1 cellular context compared by ENCODE assay signal in the genomic region with DNA sequence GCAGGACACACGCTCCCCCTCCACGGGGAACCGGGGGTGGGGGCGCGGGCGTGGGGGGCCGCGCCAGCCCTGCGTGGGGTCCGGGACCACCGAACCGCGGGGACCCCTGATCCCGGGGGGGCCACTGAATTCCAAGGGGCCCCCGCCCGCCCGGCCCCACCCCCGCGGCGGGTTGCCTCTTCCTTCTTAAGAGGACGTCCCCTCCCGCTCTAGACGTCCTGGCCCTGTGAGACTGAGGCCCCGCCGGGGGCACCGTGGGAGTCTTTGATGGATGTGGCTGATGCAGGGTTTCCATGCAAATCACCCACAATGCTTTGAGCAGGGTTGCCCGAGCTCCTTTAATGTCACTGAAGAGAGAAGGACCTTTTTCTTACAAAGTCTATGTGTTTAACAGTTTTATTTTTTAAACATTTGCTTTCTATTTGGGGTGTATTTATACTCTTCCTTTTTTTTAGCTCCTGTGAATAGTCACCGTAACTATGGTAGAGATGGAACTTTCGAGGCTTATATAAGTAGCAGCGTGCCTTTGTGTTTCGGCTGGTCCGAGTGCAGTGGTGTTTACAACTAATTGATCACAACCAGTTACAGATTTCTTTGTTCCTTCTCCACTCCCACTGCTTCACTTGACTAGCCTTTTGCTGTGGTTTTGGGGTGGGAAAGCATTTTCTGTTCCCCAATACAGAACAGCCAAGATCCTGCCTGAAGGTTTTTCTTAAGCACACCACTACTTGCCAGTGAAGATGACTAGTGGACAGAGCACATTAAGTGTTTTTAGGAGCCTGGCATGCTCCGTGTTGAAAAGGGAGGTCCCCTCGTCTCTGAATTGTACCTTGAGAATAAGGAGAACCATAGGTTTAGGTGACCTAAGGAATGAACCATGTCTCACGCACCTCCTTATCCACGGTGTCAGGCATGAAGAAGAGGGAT.
A peak's percentile ranks its signal among the peaks of the same experiment; 100 is the strongest.
TF ChIP-seq lines count a peak whose summit lies in the region.

No MANE protein-coding gene starts in this region.

TF ChIP-seq in GM12878, 131 proteins besides CTCF, POLR2A, EP300 and RAD21 (continued from another document):
- TF ChIP-seq, protein P1, sequence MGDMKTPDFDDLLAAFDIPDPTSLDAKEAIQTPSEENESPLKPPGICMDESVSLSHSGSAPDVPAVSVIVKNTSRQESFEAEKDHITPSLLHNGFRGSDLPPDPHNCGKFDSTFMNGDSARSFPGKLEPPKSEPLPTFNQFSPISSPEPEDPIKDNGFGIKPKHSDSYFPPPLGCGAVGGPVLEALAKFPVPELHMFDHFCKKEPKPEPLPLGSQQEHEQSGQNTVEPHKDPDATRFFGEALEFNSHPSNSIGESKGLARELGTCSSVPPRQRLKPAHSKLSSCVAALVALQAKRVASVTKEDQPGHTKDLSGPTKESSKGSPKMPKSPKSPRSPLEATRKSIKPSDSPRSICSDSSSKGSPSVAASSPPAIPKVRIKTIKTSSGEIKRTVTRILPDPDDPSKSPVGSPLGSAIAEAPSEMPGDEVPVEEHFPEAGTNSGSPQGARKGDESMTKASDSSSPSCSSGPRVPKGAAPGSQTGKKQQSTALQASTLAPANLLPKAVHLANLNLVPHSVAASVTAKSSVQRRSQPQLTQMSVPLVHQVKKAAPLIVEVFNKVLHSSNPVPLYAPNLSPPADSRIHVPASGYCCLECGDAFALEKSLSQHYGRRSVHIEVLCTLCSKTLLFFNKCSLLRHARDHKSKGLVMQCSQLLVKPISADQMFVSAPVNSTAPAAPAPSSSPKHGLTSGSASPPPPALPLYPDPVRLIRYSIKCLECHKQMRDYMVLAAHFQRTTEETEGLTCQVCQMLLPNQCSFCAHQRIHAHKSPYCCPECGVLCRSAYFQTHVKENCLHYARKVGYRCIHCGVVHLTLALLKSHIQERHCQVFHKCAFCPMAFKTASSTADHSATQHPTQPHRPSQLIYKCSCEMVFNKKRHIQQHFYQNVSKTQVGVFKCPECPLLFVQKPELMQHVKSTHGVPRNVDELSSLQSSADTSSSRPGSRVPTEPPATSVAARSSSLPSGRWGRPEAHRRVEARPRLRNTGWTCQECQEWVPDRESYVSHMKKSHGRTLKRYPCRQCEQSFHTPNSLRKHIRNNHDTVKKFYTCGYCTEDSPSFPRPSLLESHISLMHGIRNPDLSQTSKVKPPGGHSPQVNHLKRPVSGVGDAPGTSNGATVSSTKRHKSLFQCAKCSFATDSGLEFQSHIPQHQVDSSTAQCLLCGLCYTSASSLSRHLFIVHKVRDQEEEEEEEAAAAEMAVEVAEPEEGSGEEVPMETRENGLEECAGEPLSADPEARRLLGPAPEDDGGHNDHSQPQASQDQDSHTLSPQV (IDR thresholded peaks at IDR 0.05), result no peak
- TF ChIP-seq GABPA (IDR thresholded peaks at IDR 0.05; ENCODE audit: low read depth), result peak; percentile 37; the same call in 1 of the 2 replicates
- TF ChIP-seq YBX1 (IDR thresholded peaks at IDR 0.05), result no peak
- peak; percentile 92 for TF ChIP-seq SREBF2 (IDR thresholded peaks at IDR 0.05; ENCODE audit: low read length)
- peak; percentile 57 to 59; a peak in 3 of 4 replicates for TF ChIP-seq IKZF2 (IDR thresholded peaks at IDR 0.05)
- no peak for TF ChIP-seq RAD51 (IDR thresholded peaks at IDR 0.05)
- TF ChIP-seq, protein P2, sequence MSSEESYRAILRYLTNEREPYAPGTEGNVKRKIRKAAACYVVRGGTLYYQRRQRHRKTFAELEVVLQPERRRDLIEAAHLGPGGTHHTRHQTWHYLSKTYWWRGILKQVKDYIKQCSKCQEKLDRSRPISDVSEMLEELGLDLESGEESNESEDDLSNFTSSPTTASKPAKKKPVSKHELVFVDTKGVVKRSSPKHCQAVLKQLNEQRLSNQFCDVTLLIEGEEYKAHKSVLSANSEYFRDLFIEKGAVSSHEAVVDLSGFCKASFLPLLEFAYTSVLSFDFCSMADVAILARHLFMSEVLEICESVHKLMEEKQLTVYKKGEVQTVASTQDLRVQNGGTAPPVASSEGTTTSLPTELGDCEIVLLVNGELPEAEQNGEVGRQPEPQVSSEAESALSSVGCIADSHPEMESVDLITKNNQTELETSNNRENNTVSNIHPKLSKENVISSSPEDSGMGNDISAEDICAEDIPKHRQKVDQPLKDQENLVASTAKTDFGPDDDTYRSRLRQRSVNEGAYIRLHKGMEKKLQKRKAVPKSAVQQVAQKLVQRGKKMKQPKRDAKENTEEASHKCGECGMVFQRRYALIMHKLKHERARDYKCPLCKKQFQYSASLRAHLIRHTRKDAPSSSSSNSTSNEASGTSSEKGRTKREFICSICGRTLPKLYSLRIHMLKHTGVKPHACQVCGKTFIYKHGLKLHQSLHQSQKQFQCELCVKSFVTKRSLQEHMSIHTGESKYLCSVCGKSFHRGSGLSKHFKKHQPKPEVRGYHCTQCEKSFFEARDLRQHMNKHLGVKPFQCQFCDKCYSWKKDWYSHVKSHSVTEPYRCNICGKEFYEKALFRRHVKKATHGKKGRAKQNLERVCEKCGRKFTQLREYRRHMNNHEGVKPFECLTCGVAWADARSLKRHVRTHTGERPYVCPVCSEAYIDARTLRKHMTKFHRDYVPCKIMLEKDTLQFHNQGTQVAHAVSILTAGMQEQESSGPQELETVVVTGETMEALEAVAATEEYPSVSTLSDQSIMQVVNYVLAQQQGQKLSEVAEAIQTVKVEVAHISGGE (CRISPR knock-in tag; IDR thresholded peaks at IDR 0.05), result no peak
- TF ChIP-seq, protein P3, sequence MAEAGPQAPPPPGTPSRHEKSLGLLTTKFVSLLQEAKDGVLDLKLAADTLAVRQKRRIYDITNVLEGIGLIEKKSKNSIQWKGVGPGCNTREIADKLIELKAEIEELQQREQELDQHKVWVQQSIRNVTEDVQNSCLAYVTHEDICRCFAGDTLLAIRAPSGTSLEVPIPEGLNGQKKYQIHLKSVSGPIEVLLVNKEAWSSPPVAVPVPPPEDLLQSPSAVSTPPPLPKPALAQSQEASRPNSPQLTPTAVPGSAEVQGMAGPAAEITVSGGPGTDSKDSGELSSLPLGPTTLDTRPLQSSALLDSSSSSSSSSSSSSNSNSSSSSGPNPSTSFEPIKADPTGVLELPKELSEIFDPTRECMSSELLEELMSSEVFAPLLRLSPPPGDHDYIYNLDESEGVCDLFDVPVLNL (IDR thresholded peaks at IDR 0.05; ENCODE audit: low read depth, low read length), result no peak
- peak; percentile 50; the same call in 1 of the 2 replicates for TF ChIP-seq IRF4 (IDR thresholded peaks at IDR 0.05; ENCODE audit: low read depth, low read length)
- TF ChIP-seq, protein P4, sequence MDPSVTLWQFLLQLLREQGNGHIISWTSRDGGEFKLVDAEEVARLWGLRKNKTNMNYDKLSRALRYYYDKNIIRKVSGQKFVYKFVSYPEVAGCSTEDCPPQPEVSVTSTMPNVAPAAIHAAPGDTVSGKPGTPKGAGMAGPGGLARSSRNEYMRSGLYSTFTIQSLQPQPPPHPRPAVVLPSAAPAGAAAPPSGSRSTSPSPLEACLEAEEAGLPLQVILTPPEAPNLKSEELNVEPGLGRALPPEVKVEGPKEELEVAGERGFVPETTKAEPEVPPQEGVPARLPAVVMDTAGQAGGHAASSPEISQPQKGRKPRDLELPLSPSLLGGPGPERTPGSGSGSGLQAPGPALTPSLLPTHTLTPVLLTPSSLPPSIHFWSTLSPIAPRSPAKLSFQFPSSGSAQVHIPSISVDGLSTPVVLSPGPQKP (IDR thresholded peaks at IDR 0.05; ENCODE audit: low read depth, low read length), result no peak
- peak; percentile 47; the same call in 1 of the 2 replicates for TF ChIP-seq IKZF1 (conservative IDR thresholded peaks at IDR 0.05)
- TF ChIP-seq, protein P5, sequence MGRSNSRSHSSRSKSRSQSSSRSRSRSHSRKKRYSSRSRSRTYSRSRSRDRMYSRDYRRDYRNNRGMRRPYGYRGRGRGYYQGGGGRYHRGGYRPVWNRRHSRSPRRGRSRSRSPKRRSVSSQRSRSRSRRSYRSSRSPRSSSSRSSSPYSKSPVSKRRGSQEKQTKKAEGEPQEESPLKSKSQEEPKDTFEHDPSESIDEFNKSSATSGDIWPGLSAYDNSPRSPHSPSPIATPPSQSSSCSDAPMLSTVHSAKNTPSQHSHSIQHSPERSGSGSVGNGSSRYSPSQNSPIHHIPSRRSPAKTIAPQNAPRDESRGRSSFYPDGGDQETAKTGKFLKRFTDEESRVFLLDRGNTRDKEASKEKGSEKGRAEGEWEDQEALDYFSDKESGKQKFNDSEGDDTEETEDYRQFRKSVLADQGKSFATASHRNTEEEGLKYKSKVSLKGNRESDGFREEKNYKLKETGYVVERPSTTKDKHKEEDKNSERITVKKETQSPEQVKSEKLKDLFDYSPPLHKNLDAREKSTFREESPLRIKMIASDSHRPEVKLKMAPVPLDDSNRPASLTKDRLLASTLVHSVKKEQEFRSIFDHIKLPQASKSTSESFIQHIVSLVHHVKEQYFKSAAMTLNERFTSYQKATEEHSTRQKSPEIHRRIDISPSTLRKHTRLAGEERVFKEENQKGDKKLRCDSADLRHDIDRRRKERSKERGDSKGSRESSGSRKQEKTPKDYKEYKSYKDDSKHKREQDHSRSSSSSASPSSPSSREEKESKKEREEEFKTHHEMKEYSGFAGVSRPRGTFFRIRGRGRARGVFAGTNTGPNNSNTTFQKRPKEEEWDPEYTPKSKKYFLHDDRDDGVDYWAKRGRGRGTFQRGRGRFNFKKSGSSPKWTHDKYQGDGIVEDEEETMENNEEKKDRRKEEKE (IDR thresholded peaks at IDR 0.05), result 0 out of 2 replicates have a peak, but pooled peaks have one; percentile 4
- TF ChIP-seq, protein P6, sequence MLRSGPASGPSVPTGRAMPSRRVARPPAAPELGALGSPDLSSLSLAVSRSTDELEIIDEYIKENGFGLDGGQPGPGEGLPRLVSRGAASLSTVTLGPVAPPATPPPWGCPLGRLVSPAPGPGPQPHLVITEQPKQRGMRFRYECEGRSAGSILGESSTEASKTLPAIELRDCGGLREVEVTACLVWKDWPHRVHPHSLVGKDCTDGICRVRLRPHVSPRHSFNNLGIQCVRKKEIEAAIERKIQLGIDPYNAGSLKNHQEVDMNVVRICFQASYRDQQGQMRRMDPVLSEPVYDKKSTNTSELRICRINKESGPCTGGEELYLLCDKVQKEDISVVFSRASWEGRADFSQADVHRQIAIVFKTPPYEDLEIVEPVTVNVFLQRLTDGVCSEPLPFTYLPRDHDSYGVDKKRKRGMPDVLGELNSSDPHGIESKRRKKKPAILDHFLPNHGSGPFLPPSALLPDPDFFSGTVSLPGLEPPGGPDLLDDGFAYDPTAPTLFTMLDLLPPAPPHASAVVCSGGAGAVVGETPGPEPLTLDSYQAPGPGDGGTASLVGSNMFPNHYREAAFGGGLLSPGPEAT (IDR thresholded peaks at IDR 0.05; ENCODE audit: low read depth), result no peak
- TF ChIP-seq ZNF24 (IDR thresholded peaks at IDR 0.05), result peak; percentile 98
- TF ChIP-seq RCOR1 (conservative IDR thresholded peaks at IDR 0.05; ENCODE audit: low read depth, low read length), result no peak
- TF ChIP-seq, protein P7, sequence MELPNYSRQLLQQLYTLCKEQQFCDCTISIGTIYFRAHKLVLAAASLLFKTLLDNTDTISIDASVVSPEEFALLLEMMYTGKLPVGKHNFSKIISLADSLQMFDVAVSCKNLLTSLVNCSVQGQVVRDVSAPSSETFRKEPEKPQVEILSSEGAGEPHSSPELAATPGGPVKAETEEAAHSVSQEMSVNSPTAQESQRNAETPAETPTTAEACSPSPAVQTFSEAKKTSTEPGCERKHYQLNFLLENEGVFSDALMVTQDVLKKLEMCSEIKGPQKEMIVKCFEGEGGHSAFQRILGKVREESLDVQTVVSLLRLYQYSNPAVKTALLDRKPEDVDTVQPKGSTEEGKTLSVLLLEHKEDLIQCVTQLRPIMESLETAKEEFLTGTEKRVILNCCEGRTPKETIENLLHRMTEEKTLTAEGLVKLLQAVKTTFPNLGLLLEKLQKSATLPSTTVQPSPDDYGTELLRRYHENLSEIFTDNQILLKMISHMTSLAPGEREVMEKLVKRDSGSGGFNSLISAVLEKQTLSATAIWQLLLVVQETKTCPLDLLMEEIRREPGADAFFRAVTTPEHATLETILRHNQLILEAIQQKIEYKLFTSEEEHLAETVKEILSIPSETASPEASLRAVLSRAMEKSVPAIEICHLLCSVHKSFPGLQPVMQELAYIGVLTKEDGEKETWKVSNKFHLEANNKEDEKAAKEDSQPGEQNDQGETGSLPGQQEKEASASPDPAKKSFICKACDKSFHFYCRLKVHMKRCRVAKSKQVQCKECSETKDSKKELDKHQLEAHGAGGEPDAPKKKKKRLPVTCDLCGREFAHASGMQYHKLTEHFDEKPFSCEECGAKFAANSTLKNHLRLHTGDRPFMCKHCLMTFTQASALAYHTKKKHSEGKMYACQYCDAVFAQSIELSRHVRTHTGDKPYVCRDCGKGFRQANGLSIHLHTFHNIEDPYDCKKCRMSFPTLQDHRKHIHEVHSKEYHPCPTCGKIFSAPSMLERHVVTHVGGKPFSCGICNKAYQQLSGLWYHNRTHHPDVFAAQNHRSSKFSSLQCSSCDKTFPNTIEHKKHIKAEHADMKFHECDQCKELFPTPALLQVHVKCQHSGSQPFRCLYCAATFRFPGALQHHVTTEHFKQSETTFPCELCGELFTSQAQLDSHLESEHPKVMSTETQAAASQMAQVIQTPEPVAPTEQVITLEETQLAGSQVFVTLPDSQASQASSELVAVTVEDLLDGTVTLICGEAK (IDR thresholded peaks at IDR 0.05; ENCODE audit: borderline replicate concordance), result peak; percentile 78; the same call in 1 of the 2 replicates
- peak; percentile 93 for TF ChIP-seq ZSCAN29 (IDR thresholded peaks at IDR 0.05)
- 0 out of 2 replicates have a peak, but pooled peaks have one; percentile 46 for TF ChIP-seq ZBED1 (IDR thresholded peaks at IDR 0.05; ENCODE audit: borderline replicate concordance)
- 0 out of 2 replicates have a peak, but pooled peaks have one; percentile 42 for TF ChIP-seq ZNF217 (IDR thresholded peaks at IDR 0.05)
